22 cellular contexts compared by ENCODE assay signal in the genomic region with DNA sequence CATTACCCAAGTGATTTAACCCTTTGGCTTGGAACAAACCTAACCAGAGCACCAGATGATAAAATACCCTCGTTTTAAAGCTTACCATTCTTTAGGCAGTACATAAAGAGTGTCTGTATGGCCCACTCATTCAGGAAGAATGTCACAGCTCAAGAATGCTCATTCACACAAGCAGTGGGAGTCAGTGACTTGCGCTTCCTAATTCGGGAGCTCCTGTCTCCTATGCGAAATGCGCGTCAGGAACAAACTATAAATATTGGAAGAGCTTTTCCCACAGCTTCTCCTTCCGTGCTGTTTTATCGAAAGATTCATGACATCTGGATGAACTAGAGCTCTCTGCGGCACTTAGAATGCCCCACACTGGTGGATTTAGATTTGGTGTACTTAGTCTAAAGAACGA.
A peak's percentile ranks its signal among the peaks of the same experiment; 100 is the strongest.
DNase-seq lines count a peak whose midpoint lies in the region; ATAC-seq, FAIRE-seq and TF ChIP-seq lines count a peak whose summit lies in the region.
"Had no signal": no experiment of that assay in that cellular context is flagged by ENCODE, and none has a peak within 500 bp of the region (broad histone marks: within the 10 kb centered on the region; RNA-seq: fewer than 3 reads in every experiment).

No MANE protein-coding gene starts in this region.

- no peak overlapping the region for H4K5ac ChIP-seq in mesendoderm (ENCODE audit: low read length)

- no peaks in the 10 kb centered on the region for H3K36me3 ChIP-seq in mesendoderm (ENCODE audit: control insufficient read depth, insufficient read depth, low read length)
- H3K36me3 ChIP-seq: MG63, Peyer's patch had no signal

- H3K4me3 ChIP-seq in astrocyte of the spinal cord (ENCODE audit: low read depth, low read length), result no peak overlapping the region
- H3K4me3 ChIP-seq in mesendoderm (ENCODE audit: low read length), result no peak overlapping the region
- H3K4me3 ChIP-seq: MG63, Peyer's patch had no signal

- ATAC-seq in HG03097 (IDR thresholded peaks at IDR 0.05; ENCODE audit: low FRiP score, unreplicated experiment), result no peak

- DNase-seq in ELF-1 (ENCODE audit: low read depth, low spot score) (peak; percentile 13), astrocyte of the spinal cord (ENCODE audit: low read depth, low spot score) (peak; percentile 19), mesendoderm (peak; percentile 92), urothelium cell line (ENCODE audit: low spot score) (peak; percentile 40), ACHN (no peak)
- no peak for DNase-seq in activated CD4-positive, alpha-beta T cell treated with anti-CD3 and anti-CD28 coated beads, Interleukin-2, amount 50 U/mL, for 48 hours
- DNase-seq: C1 segment of cervical spinal cord; CD8-positive, alpha-beta memory T cell; DMS79; GDM1; H9; Karpas-422; MG63; NCI-H1048; NCI-H1436 treated with DMSO at 0.1 percent for 48 hours; NCI-H2029; NCI-H345; NCI-H524 treated with DMSO at 0.1 percent for 48 hours; Peyer's patch; Right ventricle myocardium superior had no signal

- in situ Hi-C loops in astrocyte of the spinal cord (cut with HindIII; ENCODE audit: low sequenced_read_pairs) (no loop called here), ACHN (cut with HindIII; ENCODE audit: low pct_ligation_motif_present, low pct_unique_long_range_greater_than_20kb, low sequenced_read_pairs) (no loop called here)

- no peak overlapping the region for H2BK5ac ChIP-seq in mesendoderm (ENCODE audit: low read length)

- no peaks in the 10 kb centered on the region for H3K79me1 ChIP-seq in mesendoderm (ENCODE audit: low read length)

- no peak overlapping the region for H3K9ac ChIP-seq in mesendoderm (ENCODE audit: low read length)

- no CpG with 5 or more reads among the region's 10 CpGs for WGBS in mesendoderm (ENCODE audit: extremely low coverage, insufficient coverage, low lambda C conversion rate)

- H3K4ac ChIP-seq in mesendoderm (ENCODE audit: low read depth, low read length), result no peak overlapping the region

- no peak for FAIRE-seq in urothelium cell line (lab: Jason Lieb, UNC)
- FAIRE-seq: D721Med had no signal

- no peak overlapping the region for H2AK5ac ChIP-seq in mesendoderm (ENCODE audit: low read length)

- no peaks in the 10 kb centered on the region for H3K27me3 ChIP-seq in mesendoderm (ENCODE audit: insufficient read depth, low read length, poor library complexity)
- H3K27me3 ChIP-seq: MG63, Peyer's patch had no signal

- H3K79me2 ChIP-seq in mesendoderm (ENCODE audit: control insufficient read depth, insufficient read depth, low read length), result no peaks in the 10 kb centered on the region

- H3K56ac ChIP-seq in mesendoderm (ENCODE audit: low read length), result no peak overlapping the region

- H3K27ac ChIP-seq in mesendoderm (ENCODE audit: low read depth, low read length), result no peak overlapping the region
- H3K27ac ChIP-seq: Peyer's patch had no signal

- no peak overlapping the region for H3K23ac ChIP-seq in mesendoderm (ENCODE audit: low read length)

- H3K18ac ChIP-seq in mesendoderm (ENCODE audit: low read length), result no peak overlapping the region

- no peak for TF ChIP-seq CTCF in astrocyte of the spinal cord (IDR thresholded peaks at IDR 0.05; ENCODE audit: low read depth, low read length)

- no peaks in the 10 kb centered on the region for H3K4me1 ChIP-seq in mesendoderm (ENCODE audit: control insufficient read depth, low read depth, low read length)
- H3K4me1 ChIP-seq: Peyer's patch had no signal

- H2BK15ac ChIP-seq in mesendoderm (replicated peaks; ENCODE audit: low read depth), result no peak overlapping the region

- no peak overlapping the region for H3K4me2 ChIP-seq in mesendoderm (ENCODE audit: low read length)

- H2BK120ac ChIP-seq in mesendoderm (ENCODE audit: low read depth, low read length), result no peak overlapping the region

- H4K8ac ChIP-seq in mesendoderm (ENCODE audit: low read depth, low read length), result no peak overlapping the region

Comparison
In these comparisons a context has a peak if more than half of its experiments do, and no peak if none do; other contexts are left out.
1. DNase-seq: peak in ELF-1 (single experiment), astrocyte of the spinal cord (single experiment), mesendoderm (single experiment) and urothelium cell line (single experiment); none in ACHN (single experiment) and activated CD4-positive, alpha-beta T cell treated with anti-CD3 and anti-CD28 coated beads, Interleukin-2, amount 50 U/mL, for 48 hours (0 of 2).